1 cellular context compared by ENCODE assay signal in the genomic region with DNA sequence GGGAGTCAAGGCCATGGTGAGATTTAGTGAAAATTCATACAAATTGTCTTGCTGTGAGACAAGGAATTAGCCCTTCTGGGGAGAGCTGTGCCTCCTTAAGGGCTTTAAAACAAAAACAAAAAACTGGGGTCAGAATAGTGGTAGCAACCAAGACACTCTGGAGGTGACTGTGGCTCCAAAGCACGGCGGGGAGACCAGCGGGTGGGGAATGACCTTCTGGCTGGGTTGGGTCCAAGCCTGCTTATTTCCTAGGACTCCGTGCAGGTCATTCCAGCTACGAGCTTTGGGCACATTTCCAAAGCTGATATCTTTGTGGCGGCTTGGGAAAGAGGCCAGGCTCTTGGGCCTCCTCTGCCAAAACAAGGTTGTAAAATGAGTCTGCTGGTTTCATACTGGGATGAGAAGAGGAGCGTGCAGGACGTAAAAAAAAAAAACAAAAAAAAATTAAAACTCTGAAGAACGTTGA.
TF ChIP-seq lines count a peak whose summit lies in the region.

No MANE protein-coding gene starts in this region.

TF ChIP-seq in HEK293, 187 proteins besides CTCF, POLR2A, EP300 and RAD21 (continued from another document):
- TF ChIP-seq, protein P1, sequence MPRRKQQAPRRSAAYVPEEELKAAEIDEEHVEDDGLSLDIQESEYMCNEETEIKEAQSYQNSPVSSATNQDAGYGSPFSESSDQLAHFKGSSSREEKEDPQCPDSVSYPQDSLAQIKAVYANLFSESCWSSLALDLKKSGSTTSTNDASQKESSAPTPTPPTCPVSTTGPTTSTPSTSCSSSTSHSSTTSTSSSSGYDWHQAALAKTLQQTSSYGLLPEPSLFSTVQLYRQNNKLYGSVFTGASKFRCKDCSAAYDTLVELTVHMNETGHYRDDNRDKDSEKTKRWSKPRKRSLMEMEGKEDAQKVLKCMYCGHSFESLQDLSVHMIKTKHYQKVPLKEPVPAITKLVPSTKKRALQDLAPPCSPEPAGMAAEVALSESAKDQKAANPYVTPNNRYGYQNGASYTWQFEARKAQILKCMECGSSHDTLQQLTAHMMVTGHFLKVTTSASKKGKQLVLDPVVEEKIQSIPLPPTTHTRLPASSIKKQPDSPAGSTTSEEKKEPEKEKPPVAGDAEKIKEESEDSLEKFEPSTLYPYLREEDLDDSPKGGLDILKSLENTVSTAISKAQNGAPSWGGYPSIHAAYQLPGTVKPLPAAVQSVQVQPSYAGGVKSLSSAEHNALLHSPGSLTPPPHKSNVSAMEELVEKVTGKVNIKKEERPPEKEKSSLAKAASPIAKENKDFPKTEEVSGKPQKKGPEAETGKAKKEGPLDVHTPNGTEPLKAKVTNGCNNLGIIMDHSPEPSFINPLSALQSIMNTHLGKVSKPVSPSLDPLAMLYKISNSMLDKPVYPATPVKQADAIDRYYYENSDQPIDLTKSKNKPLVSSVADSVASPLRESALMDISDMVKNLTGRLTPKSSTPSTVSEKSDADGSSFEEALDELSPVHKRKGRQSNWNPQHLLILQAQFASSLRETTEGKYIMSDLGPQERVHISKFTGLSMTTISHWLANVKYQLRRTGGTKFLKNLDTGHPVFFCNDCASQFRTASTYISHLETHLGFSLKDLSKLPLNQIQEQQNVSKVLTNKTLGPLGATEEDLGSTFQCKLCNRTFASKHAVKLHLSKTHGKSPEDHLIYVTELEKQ (tag by site-specific recombination; IDR thresholded peaks at IDR 0.05; ENCODE audit: borderline replicate concordance) = 0 out of 2 replicates have a peak, but pooled peaks have one; percentile 23
- TF ChIP-seq RBAK (tag by site-specific recombination; IDR thresholded peaks at IDR 0.05) = no peak
- peak; percentile 88 for TF ChIP-seq ZNF610 (tag by site-specific recombination; IDR thresholded peaks at IDR 0.05; ENCODE audit: borderline replicate concordance)
- TF ChIP-seq ZNF341 (tag by site-specific recombination; IDR thresholded peaks at IDR 0.05; ENCODE audit: low read depth) = peak; percentile 83
- TF ChIP-seq, protein P2, sequence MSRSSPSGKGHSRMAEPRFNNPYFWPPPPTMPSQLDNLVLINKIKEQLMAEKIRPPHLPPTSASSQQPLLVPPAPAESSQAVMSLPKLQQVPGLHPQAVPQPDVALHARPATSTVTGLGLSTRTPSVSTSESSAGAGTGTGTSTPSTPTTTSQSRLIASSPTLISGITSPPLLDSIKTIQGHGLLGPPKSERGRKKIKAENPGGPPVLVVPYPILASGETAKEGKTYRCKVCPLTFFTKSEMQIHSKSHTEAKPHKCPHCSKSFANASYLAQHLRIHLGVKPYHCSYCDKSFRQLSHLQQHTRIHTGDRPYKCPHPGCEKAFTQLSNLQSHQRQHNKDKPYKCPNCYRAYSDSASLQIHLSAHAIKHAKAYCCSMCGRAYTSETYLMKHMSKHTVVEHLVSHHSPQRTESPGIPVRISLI (tag by site-specific recombination; IDR thresholded peaks at IDR 0.05) = peak; percentile 93
- peak; percentile 99 for TF ChIP-seq ZIC2 (tag by site-specific recombination; IDR thresholded peaks at IDR 0.05)
- TF ChIP-seq OVOL3 (tag by site-specific recombination; IDR thresholded peaks at IDR 0.05) = 0 out of 2 replicates have a peak, but pooled peaks have one; percentile 38
- TF ChIP-seq ZNF2 (tag by site-specific recombination; IDR thresholded peaks at IDR 0.05) = peak; percentile 42; the same call in 1 of the 2 replicates
- TF ChIP-seq ZNF660 (tag by site-specific recombination; IDR thresholded peaks at IDR 0.05) = peak; percentile 70
- TF ChIP-seq HOXC10 (CRISPR knock-in tag; IDR thresholded peaks at IDR 0.05) = no peak
- TF ChIP-seq, protein P3, sequence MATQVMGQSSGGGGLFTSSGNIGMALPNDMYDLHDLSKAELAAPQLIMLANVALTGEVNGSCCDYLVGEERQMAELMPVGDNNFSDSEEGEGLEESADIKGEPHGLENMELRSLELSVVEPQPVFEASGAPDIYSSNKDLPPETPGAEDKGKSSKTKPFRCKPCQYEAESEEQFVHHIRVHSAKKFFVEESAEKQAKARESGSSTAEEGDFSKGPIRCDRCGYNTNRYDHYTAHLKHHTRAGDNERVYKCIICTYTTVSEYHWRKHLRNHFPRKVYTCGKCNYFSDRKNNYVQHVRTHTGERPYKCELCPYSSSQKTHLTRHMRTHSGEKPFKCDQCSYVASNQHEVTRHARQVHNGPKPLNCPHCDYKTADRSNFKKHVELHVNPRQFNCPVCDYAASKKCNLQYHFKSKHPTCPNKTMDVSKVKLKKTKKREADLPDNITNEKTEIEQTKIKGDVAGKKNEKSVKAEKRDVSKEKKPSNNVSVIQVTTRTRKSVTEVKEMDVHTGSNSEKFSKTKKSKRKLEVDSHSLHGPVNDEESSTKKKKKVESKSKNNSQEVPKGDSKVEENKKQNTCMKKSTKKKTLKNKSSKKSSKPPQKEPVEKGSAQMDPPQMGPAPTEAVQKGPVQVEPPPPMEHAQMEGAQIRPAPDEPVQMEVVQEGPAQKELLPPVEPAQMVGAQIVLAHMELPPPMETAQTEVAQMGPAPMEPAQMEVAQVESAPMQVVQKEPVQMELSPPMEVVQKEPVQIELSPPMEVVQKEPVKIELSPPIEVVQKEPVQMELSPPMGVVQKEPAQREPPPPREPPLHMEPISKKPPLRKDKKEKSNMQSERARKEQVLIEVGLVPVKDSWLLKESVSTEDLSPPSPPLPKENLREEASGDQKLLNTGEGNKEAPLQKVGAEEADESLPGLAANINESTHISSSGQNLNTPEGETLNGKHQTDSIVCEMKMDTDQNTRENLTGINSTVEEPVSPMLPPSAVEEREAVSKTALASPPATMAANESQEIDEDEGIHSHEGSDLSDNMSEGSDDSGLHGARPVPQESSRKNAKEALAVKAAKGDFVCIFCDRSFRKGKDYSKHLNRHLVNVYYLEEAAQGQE (tag by site-specific recombination; IDR thresholded peaks at IDR 0.05) = no peak
- no peak for TF ChIP-seq ZNF140 (tag by site-specific recombination; IDR thresholded peaks at IDR 0.05)
- TF ChIP-seq, protein P4, sequence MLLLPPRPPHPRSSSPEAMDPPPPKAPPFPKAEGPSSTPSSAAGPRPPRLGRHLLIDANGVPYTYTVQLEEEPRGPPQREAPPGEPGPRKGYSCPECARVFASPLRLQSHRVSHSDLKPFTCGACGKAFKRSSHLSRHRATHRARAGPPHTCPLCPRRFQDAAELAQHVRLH (tag by site-specific recombination; IDR thresholded peaks at IDR 0.05) = 0 out of 2 replicates have a peak, but pooled peaks have one; percentile 36
- peak; percentile 10; the same call in 1 of the 2 replicates for TF ChIP-seq ZNF24 (tag by site-specific recombination; IDR thresholded peaks at IDR 0.05)
- no peak for TF ChIP-seq ZNF37A (tag by site-specific recombination; IDR thresholded peaks at IDR 0.05)
- peak; percentile 53 for TF ChIP-seq GLIS1 (tag by site-specific recombination; IDR thresholded peaks at IDR 0.05)
- TF ChIP-seq, protein P5, sequence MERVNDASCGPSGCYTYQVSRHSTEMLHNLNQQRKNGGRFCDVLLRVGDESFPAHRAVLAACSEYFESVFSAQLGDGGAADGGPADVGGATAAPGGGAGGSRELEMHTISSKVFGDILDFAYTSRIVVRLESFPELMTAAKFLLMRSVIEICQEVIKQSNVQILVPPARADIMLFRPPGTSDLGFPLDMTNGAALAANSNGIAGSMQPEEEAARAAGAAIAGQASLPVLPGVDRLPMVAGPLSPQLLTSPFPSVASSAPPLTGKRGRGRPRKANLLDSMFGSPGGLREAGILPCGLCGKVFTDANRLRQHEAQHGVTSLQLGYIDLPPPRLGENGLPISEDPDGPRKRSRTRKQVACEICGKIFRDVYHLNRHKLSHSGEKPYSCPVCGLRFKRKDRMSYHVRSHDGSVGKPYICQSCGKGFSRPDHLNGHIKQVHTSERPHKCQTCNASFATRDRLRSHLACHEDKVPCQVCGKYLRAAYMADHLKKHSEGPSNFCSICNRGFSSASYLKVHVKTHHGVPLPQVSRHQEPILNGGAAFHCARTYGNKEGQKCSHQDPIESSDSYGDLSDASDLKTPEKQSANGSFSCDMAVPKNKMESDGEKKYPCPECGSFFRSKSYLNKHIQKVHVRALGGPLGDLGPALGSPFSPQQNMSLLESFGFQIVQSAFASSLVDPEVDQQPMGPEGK (tag by site-specific recombination; IDR thresholded peaks at IDR 0.05) = no peak; the same call in 1 of the 2 replicates
- peak; percentile 31; the same call in 1 of the 2 replicates for TF ChIP-seq HOXD13 (CRISPR knock-in tag; IDR thresholded peaks at IDR 0.05; ENCODE audit: borderline replicate concordance)
- peak; percentile 99 for TF ChIP-seq ZNF600 (tag by site-specific recombination; IDR thresholded peaks at IDR 0.05)
- TF ChIP-seq ZNF560 (tag by site-specific recombination; IDR thresholded peaks at IDR 0.05; ENCODE audit: borderline replicate concordance) = no peak
- TF ChIP-seq ZNF843 (tag by site-specific recombination; IDR thresholded peaks at IDR 0.05) = peak; percentile 79
- 0 out of 2 replicates have a peak, but pooled peaks have one; percentile 38 for TF ChIP-seq ZFP69B (tag by site-specific recombination; IDR thresholded peaks at IDR 0.05)
- peak; percentile 92 for TF ChIP-seq ZBTB8A (tag by site-specific recombination; IDR thresholded peaks at IDR 0.05)
- TF ChIP-seq ZBTB21 (tag by site-specific recombination; IDR thresholded peaks at IDR 0.05) = peak; percentile 60
- TF ChIP-seq ZNF423 (tag by site-specific recombination; IDR thresholded peaks at IDR 0.05) = no peak
- TF ChIP-seq FEZF1 (tag by site-specific recombination; IDR thresholded peaks at IDR 0.05) = peak; percentile 70; the same call in 1 of the 2 replicates
- no peak; the same call in 1 of the 2 replicates for TF ChIP-seq ZNF404 (tag by site-specific recombination; IDR thresholded peaks at IDR 0.05)
- TF ChIP-seq, protein P6, sequence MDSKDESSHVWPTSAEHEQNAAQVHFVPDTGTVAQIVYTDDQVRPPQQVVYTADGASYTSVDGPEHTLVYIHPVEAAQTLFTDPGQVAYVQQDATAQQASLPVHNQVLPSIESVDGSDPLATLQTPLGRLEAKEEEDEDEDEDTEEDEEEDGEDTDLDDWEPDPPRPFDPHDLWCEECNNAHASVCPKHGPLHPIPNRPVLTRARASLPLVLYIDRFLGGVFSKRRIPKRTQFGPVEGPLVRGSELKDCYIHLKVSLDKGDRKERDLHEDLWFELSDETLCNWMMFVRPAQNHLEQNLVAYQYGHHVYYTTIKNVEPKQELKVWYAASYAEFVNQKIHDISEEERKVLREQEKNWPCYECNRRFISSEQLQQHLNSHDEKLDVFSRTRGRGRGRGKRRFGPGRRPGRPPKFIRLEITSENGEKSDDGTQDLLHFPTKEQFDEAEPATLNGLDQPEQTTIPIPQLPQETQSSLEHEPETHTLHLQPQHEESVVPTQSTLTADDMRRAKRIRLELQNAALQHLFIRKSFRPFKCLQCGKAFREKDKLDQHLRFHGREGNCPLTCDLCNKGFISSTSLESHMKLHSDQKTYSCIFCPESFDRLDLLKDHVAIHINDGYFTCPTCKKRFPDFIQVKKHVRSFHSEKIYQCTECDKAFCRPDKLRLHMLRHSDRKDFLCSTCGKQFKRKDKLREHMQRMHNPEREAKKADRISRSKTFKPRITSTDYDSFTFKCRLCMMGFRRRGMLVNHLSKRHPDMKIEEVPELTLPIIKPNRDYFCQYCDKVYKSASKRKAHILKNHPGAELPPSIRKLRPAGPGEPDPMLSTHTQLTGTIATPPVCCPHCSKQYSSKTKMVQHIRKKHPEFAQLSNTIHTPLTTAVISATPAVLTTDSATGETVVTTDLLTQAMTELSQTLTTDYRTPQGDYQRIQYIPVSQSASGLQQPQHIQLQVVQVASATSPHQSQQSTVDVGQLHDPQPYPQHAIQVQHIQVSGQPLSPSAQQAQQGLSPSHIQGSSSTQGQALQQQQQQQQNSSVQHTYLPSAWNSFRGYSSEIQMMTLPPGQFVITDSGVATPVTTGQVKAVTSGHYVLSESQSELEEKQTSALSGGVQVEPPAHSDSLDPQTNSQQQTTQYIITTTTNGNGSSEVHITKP (tag by site-specific recombination; IDR thresholded peaks at IDR 0.05) = peak; percentile 71
- TF ChIP-seq IKZF3 (tag by site-specific recombination; IDR thresholded peaks at IDR 0.05) = peak; percentile 68
- TF ChIP-seq MEIS1 (CRISPR knock-in tag; IDR thresholded peaks at IDR 0.05; ENCODE audit: borderline replicate concordance) = no peak
- TF ChIP-seq, protein P7, sequence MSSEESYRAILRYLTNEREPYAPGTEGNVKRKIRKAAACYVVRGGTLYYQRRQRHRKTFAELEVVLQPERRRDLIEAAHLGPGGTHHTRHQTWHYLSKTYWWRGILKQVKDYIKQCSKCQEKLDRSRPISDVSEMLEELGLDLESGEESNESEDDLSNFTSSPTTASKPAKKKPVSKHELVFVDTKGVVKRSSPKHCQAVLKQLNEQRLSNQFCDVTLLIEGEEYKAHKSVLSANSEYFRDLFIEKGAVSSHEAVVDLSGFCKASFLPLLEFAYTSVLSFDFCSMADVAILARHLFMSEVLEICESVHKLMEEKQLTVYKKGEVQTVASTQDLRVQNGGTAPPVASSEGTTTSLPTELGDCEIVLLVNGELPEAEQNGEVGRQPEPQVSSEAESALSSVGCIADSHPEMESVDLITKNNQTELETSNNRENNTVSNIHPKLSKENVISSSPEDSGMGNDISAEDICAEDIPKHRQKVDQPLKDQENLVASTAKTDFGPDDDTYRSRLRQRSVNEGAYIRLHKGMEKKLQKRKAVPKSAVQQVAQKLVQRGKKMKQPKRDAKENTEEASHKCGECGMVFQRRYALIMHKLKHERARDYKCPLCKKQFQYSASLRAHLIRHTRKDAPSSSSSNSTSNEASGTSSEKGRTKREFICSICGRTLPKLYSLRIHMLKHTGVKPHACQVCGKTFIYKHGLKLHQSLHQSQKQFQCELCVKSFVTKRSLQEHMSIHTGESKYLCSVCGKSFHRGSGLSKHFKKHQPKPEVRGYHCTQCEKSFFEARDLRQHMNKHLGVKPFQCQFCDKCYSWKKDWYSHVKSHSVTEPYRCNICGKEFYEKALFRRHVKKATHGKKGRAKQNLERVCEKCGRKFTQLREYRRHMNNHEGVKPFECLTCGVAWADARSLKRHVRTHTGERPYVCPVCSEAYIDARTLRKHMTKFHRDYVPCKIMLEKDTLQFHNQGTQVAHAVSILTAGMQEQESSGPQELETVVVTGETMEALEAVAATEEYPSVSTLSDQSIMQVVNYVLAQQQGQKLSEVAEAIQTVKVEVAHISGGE (tag by site-specific recombination; conservative IDR thresholded peaks at IDR 0.05; ENCODE audit: low read depth) = 0 out of 2 replicates have a peak, but pooled peaks have one; percentile 19
- peak; percentile 53 for TF ChIP-seq ZXDB (tag by site-specific recombination; IDR thresholded peaks at IDR 0.05)
- no peak for TF ChIP-seq ZNF701 (tag by site-specific recombination; IDR thresholded peaks at IDR 0.05)
- no peak for TF ChIP-seq ZNF658 (tag by site-specific recombination; IDR thresholded peaks at IDR 0.05)
- no peak for TF ChIP-seq ZNF629 (tag by site-specific recombination; IDR thresholded peaks at IDR 0.05)
- TF ChIP-seq, protein P8, sequence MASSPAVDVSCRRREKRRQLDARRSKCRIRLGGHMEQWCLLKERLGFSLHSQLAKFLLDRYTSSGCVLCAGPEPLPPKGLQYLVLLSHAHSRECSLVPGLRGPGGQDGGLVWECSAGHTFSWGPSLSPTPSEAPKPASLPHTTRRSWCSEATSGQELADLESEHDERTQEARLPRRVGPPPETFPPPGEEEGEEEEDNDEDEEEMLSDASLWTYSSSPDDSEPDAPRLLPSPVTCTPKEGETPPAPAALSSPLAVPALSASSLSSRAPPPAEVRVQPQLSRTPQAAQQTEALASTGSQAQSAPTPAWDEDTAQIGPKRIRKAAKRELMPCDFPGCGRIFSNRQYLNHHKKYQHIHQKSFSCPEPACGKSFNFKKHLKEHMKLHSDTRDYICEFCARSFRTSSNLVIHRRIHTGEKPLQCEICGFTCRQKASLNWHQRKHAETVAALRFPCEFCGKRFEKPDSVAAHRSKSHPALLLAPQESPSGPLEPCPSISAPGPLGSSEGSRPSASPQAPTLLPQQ (tag by site-specific recombination; IDR thresholded peaks at IDR 0.05) = peak; percentile 76
- TF ChIP-seq ZSCAN30 (tag by site-specific recombination; IDR thresholded peaks at IDR 0.05) = peak; percentile 76; the same call in 1 of the 2 replicates
